Comparison of ENCODE assay signal across 8 cellular contexts in the genomic region with DNA sequence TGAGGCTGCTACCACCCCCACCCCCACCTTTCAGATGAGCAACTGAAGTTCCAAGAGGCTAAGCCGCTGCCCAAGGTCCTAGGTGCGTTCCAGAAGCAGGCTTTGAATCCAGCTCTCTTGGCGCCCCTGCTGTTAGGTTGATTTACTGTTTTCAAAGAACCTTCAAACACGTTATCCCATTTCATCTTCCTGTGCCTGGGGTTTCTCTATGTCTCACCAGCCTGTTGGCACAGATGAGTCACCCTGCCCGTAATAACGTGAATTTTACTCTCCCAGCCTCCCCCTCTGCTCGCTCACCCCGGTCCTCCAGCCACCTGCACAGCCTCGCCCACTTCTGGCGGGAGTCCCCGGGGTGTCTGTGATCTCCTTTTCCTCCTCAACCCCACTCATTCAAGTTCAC. TPM values are rescaled to one million over a fixed set of nuclear protein-coding genes. Genes with fewer than 3 reads are reported as not detected.
DNase-seq lines count a peak whose midpoint lies in the region; ATAC-seq lines count a peak whose summit lies in the region.

No MANE protein-coding gene starts in this region.

- DNase-seq in stimulated activated naive CD4-positive, alpha-beta T cell treated with Interleukin-2 at 50 U/mL for 16 hours (lab: John Stamatoyannopoulos, UW) = peak; percentile 68
- no peak for DNase-seq in stimulated activated naive CD4-positive, alpha-beta T cell (lab: John Stamatoyannopoulos, UW)
- peak; percentile 45 to 53 for DNase-seq in activated CD4-positive, alpha-beta T cell treated with anti-CD3 and anti-CD28 coated beads, Interleukin-2, amount 50 U/mL, for 4 hours
- DNase-seq in kidney tubule cell (ENCODE audit: low spot score) (peak; percentile 76), H7 (no peak), cerebellar nuclear complex (lab: John Stamatoyannopoulos, UW) (no peak)

- no peaks in the 10 kb centered on the region for H3K36me3 ChIP-seq in H7 (replicated peaks; ENCODE audit: control insufficient read depth, insufficient read depth, low read length)

- H3K4me3 ChIP-seq in H7 (ENCODE audit: insufficient read depth, low read depth, low read length) = no peak overlapping the region

- ATAC-seq in GM19023 (IDR thresholded peaks at IDR 0.05; ENCODE audit: unreplicated experiment) (no peak), GM21723 (IDR thresholded peaks at IDR 0.05; ENCODE audit: unreplicated experiment) (no peak)

- H3K27me3 ChIP-seq in H7 (ENCODE audit: control insufficient read depth, insufficient read depth, low read length) = no peaks in the 10 kb centered on the region

RNA-seq across cellular contexts. Expression of a gene that starts 13.1 kb away (rescaled TPM):
- 17.1 and 19.3 TPM in 2 replicates for total RNA-seq in H7 (2014; rRNA removed; shearing (Covaris generic))

Comparison
In these comparisons a context has a peak if more than half of its experiments do, and no peak if none do; other contexts are left out.
1. DNase-seq: peak in stimulated activated naive CD4-positive, alpha-beta T cell treated with Interleukin-2 at 50 U/mL for 16 hours (single experiment), activated CD4-positive, alpha-beta T cell treated with anti-CD3 and anti-CD28 coated beads, Interleukin-2, amount 50 U/mL, for 4 hours (2 of 2) and kidney tubule cell (single experiment); none in stimulated activated naive CD4-positive, alpha-beta T cell (0 of 6), H7 (single experiment) and cerebellar nuclear complex (0 of 2).